Comparison of ENCODE assay signal across 29 cellular contexts in genomic region chr6:148091394-148091793, GRCh38.
"Had no signal": no experiment of that assay in that cellular context is flagged by ENCODE, and none has a peak within 500 bp of the region (broad histone marks: within the 10 kb centered on the region; RNA-seq: fewer than 3 reads in every experiment).

No MANE protein-coding gene starts in this region.

- H3K4me1 ChIP-seq: adrenal gland, ascending aorta, body of pancreas, breast epithelium had no signal

- DNase-seq: activated effector memory CD4-positive, alpha-beta T cell treated with anti-CD3 and anti-CD28 coated beads, Interleukin-2, amount 50 U/mL, for 16 hours; activated effector memory CD4-positive, alpha-beta T cell treated with Interleukin-2 at 50 U/mL for 16 hours; activated gamma-delta T cell; activated gamma-delta T cell treated with Interleukin-2 at 50 U/mL for 16 hours; activated naive CD4-positive, alpha-beta T cell; activated naive CD4-positive, alpha-beta T cell treated with anti-CD3 and anti-CD28 coated beads for 36 hours; activated naive CD4-positive, alpha-beta T cell treated with anti-CD3 and anti-CD28 coated beads, Interleukin-2, amount 10 ng/mL, durations not matched to agents 7 days and 5 days; activated naive CD4-positive, alpha-beta T cell treated with anti-CD3 and anti-CD28 coated beads, Interleukin-2, amount 50 U/mL, for 16 hours; activated naive CD4-positive, alpha-beta T cell treated with Interleukin-2 at 50 U/mL for 16 hours; activated naive CD8-positive, alpha-beta T cell treated with anti-CD3 and anti-CD28 coated beads for 36 hours; activated naive CD8-positive, alpha-beta T cell treated with anti-CD3 and anti-CD28 coated beads, Interleukin-2, amount 10 ng/mL, durations not matched to agents 7 days and 5 days; activated naive CD8-positive, alpha-beta T cell treated with anti-CD3 and anti-CD28 coated beads, Interleukin-2, amount 50 U/mL, for 24 hours; activated T-cell treated with anti-CD3 and anti-CD28 coated beads, Interleukin-2, amount 50 U/mL, for 24 hours; activated T-cell treated with anti-CD3 and anti-CD28 coated beads, Interleukin-2, amount 50 U/mL, for 4 hours; activated T-cell treated with anti-CD3 and anti-CD28 coated beads, Interleukin-2, amount 50 U/mL, for 48 hours; activated T-cell treated with anti-CD3 and anti-CD28 coated beads, Interleukin-2, amount 50 U/mL, for 72 hours; adrenal gland; amniotic stem cell; amygdala; anterior cingulate cortex; aorta; body of pancreas; brain microvascular endothelial cell; caudate nucleus; central memory CD4-positive, alpha-beta T cell; cerebellar nuclear complex had no signal

- H3K9me3 ChIP-seq: adrenal gland had no signal

- H3K4me3 ChIP-seq: adrenal gland, ascending aorta, body of pancreas, breast epithelium, cardiac muscle cell had no signal

- H3K27ac ChIP-seq: adrenal gland, ascending aorta, body of pancreas, brain microvascular endothelial cell, breast epithelium, cardiac muscle cell had no signal

- H3K36me3 ChIP-seq: adrenal gland, ascending aorta, brain microvascular endothelial cell, breast epithelium, cardiac muscle cell had no signal
